ENCODE assay signal across 8 cellular contexts in the genomic region with DNA sequence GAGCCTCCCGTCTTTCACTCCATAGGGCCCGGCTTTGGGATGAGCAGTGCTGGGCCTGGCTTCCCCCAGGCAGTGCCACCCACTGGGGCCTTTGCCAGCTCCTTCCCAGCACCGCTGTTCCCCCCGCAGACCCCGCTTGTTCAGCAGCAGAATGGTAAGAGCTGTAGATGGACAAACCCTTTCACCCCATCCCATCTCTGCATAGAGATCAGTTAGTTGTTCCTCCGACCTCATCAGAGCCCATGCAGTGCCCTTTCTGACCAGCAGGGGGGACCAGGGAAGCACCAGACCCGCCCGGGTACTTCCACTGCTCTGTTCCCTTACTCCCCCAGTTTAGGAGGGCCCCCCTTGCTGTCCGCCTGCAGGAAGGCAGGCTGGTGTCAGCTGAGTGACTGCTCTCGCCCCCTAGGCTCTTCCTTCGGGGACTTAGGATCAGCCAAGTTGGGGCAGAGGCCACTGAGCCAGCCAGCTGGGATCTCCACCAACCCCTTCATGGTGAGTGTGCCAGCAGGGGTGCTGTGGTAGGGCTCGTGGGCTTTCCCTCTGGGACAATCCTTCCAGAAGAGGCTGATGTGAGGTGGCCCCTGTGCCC. TPM values are rescaled to one million over a fixed set of nuclear protein-coding genes. Genes with fewer than 3 reads are reported as not detected.
A peak's percentile ranks its signal among the peaks of the same experiment; 100 is the strongest.
DNase-seq lines count a peak whose midpoint lies in the region; ATAC-seq and TF ChIP-seq lines count a peak whose summit lies in the region.

No MANE protein-coding gene starts in this region.

- H2AFZ ChIP-seq in OCI-LY3 (ENCODE audit: low read depth, low read length), result no peak overlapping the region

- H3K4me3 Mint-ChIP-seq in CD14-positive monocyte, result peak overlapping the region in 1 of 2 donors; percentile 59
- no peak overlapping the region for H3K4me3 Mint-ChIP-seq in natural killer cell treated with Interleukin-12 subunit alpha and Interleukin-12 subunit beta and Interleukin-15 and Interleukin-18, amount 100 ng/mL, for 72 hours

- 18 to 39% methylated on average over 5 to 7 of the region's 12 CpGs for whole genome bisulfite sequencing in esophagus squamous epithelium, 2 donors

- in situ Hi-C loops in HAP-1 (cut with MboI; ENCODE audit: low sequenced_read_pairs), result loop anchor here (10.0 kb wide), 1 partner anchor 99 kb away; the partner anchor contains the start of gene SPACDR

- H3K9me3 Mint-ChIP-seq in CD14-positive monocyte, result peaks cover 0 to 3% (median 0%) of the 10 kb centered on the region in 7 donors
- no peaks in the 10 kb centered on the region for H3K9me3 Mint-ChIP-seq in natural killer cell treated with Interleukin-12 subunit alpha and Interleukin-12 subunit beta and Interleukin-15 and Interleukin-18, amount 100 ng/mL, for 72 hours

- H3K36me3 Mint-ChIP-seq in CD14-positive monocyte, result peaks cover 12 to 16% of the 10 kb centered on the region in 2 donors
- H3K36me3 Mint-ChIP-seq in natural killer cell treated with Interleukin-12 subunit alpha and Interleukin-12 subunit beta and Interleukin-15 and Interleukin-18, amount 100 ng/mL, for 72 hours, result no peaks in the 10 kb centered on the region

- peak; percentile 65 to 77 for ATAC-seq in natural killer cell treated with Interleukin-12 subunit alpha and Interleukin-12 subunit beta and Interleukin-15 and Interleukin-18, amount 100 ng/mL, for 72 hours

- H3K27ac ChIP-seq in OCI-LY3 (ENCODE audit: low read length), result no peak overlapping the region
- H3K27ac ChIP-seq in esophagus squamous epithelium, result no peak overlapping the region
- no peak overlapping the region for H3K27ac ChIP-seq in substantia nigra (ENCODE audit: low read depth, low read length, poor library complexity, severe bottlenecking)

- TF ChIP-seq POLR2A in esophagus squamous epithelium (IDR thresholded peaks at IDR 0.05), result no peak

- H4K20me1 ChIP-seq in OCI-LY3 (ENCODE audit: insufficient read depth, low read length), result no peaks in the 10 kb centered on the region

- DNase-seq in CD14-positive monocyte (ENCODE audit: low spot score) (peak; percentile 71), HAP-1 (ENCODE audit: low spot score in 2 of 2) (peak; percentile 46 to 89), activated T-cell treated with anti-CD3 and anti-CD28 coated beads for 48 hours (ENCODE audit: low read depth) (peak; percentile 76), esophagus squamous epithelium (lab: John Stamatoyannopoulos, UW) (no peak), substantia nigra (lab: John Stamatoyannopoulos, UW) (peak in 44 of 49 donors; percentile 6 to 82 (median 56)), NCI-H1436 (lab: John Stamatoyannopoulos, UW) (no peak)
- peak; percentile 84 for DNase-seq in natural killer cell treated with Interleukin-12 subunit alpha and Interleukin-12 subunit beta and Interleukin-15 and Interleukin-18, amount 100 ng/mL, for 72 hours (ENCODE audit: low spot score)

- H3K4me1 ChIP-seq in HAP-1 (no peaks in the 10 kb centered on the region), OCI-LY3 (ENCODE audit: low read length) (peaks cover 4% of the 10 kb centered on the region; the same call in 1 of the 2 replicates), esophagus squamous epithelium (peaks cover 9 to 55% (median 9%) of the 10 kb centered on the region in 3 donors)

- no peaks in the 10 kb centered on the region for H3K79me2 ChIP-seq in OCI-LY3 (ENCODE audit: low read length)

- no peak overlapping the region for H3K4me2 ChIP-seq in OCI-LY3 (ENCODE audit: low read length)

- H3K36me3 ChIP-seq in HAP-1 (replicated peaks) (0 out of 2 replicates have a peak, but pooled peaks cover 6% of the 10 kb centered on the region), OCI-LY3 (replicated peaks; ENCODE audit: low read depth, low read length) (peaks cover 6% of the 10 kb centered on the region), esophagus squamous epithelium (peaks cover 4 to 55% (median 15%) of the 10 kb centered on the region in 3 donors)

- intact Hi-C loops in CD14-positive monocyte (cut with micrococcal nuclease) (loop anchor here in 1 of 2 donors (5.0 kb wide), 1 partner anchor 97 kb away; no protein-coding TSS in a partner anchor), esophagus squamous epithelium (cut with DNase I) (loop anchor here (5.0 kb wide), 1 partner anchor 128 kb away; the partner anchor contains the start of gene GIGYF1)

- H3K9me3 ChIP-seq in HAP-1, result no peaks in the 10 kb centered on the region
- H3K9me3 ChIP-seq in OCI-LY3 (ENCODE audit: insufficient read depth, low read length), result no peaks in the 10 kb centered on the region
- no peaks in the 10 kb centered on the region for H3K9me3 ChIP-seq in esophagus squamous epithelium

- no peak overlapping the region for H3K9ac ChIP-seq in OCI-LY3 (ENCODE audit: low read length)

- peak; percentile 97 for TF ChIP-seq CTCF in CD14-positive monocyte (IDR thresholded peaks at IDR 0.05)
- TF ChIP-seq CTCF in OCI-LY3 (IDR thresholded peaks at IDR 0.05; ENCODE audit: low read depth, low read length), result peak; percentile 78
- peak; percentile 88 to 98 (median 96) for TF ChIP-seq CTCF in esophagus squamous epithelium (IDR thresholded peaks at IDR 0.05)

- H3K27ac Mint-ChIP-seq in CD14-positive monocyte, result peak overlapping the region in 1 of 7 donors; percentile 28
- H3K27ac Mint-ChIP-seq in natural killer cell treated with Interleukin-12 subunit alpha and Interleukin-12 subunit beta and Interleukin-15 and Interleukin-18, amount 100 ng/mL, for 72 hours, result peak overlapping the region in 1 of 2 donors; percentile 70

- H3K4me3 ChIP-seq in HAP-1 (no peak overlapping the region), OCI-LY3 (ENCODE audit: low read length) (no peak overlapping the region), esophagus squamous epithelium (no peak overlapping the region)

- H3K27me3 Mint-ChIP-seq in CD14-positive monocyte (ENCODE audit: low read depth in 3 of 3), result peaks cover 0 to 7% (median 2%) of the 10 kb centered on the region in 3 donors
- H3K27me3 Mint-ChIP-seq in natural killer cell treated with Interleukin-12 subunit alpha and Interleukin-12 subunit beta and Interleukin-15 and Interleukin-18, amount 100 ng/mL, for 72 hours, result no peaks in the 10 kb centered on the region

- peaks cover 10% of the 10 kb centered on the region for H3K4me1 Mint-ChIP-seq in CD14-positive monocyte
- peaks cover 10 to 12% of the 10 kb centered on the region in 2 donors for H3K4me1 Mint-ChIP-seq in natural killer cell treated with Interleukin-12 subunit alpha and Interleukin-12 subunit beta and Interleukin-15 and Interleukin-18, amount 100 ng/mL, for 72 hours (ENCODE audit: low read depth in 2 of 2)

- no peaks in the 10 kb centered on the region for H3K27me3 ChIP-seq in HAP-1 (ENCODE audit: low read depth)
- H3K27me3 ChIP-seq in OCI-LY3 (ENCODE audit: low read depth, low read length), result no peaks in the 10 kb centered on the region
- no peaks in the 10 kb centered on the region for H3K27me3 ChIP-seq in esophagus squamous epithelium

RNA-seq across cellular contexts. Expression of gene SAP25, which starts 9.8 kb away (rescaled TPM):
- not detected for polyA plus RNA-seq in CD14-positive monocyte
- 1 to 10 TPM in 1 of 4 donors, under 1 TPM in 1, not detected in 2; 0.38 to 1.8 TPM for total RNA-seq in esophagus squamous epithelium
- 10 to 100 TPM; 10.1 to 25.2 TPM for total RNA-seq in natural killer cell treated with Interleukin-12 subunit alpha and Interleukin-12 subunit beta and Interleukin-15 and Interleukin-18, amount 100 ng/mL, for 72 hours

RNA-seq across cellular contexts. Expression of gene LRCH4, which starts 22.0 kb away (rescaled TPM):
- 100 to 1,000 TPM; 132 to 134 TPM for polyA plus RNA-seq in CD14-positive monocyte
- total RNA-seq in esophagus squamous epithelium, result 10 to 100 TPM; 50.1 to 84.0 (median 70.4) TPM
- 100 to 1,000 TPM; 125 to 150 TPM for total RNA-seq in natural killer cell treated with Interleukin-12 subunit alpha and Interleukin-12 subunit beta and Interleukin-15 and Interleukin-18, amount 100 ng/mL, for 72 hours

RNA-seq across cellular contexts. Expression of gene FBXO24, which starts 22.2 kb away (rescaled TPM):
- polyA plus RNA-seq in CD14-positive monocyte, result under 1 TPM; 0.42 to 0.69 TPM
- 1 to 10 TPM in 1 of 4 donors, under 1 TPM in 2, not detected in 1; 0.19 to 1.6 (median 0.29) TPM for total RNA-seq in esophagus squamous epithelium
- total RNA-seq in natural killer cell treated with Interleukin-12 subunit alpha and Interleukin-12 subunit beta and Interleukin-15 and Interleukin-18, amount 100 ng/mL, for 72 hours, result under 1 TPM in 1 of 2 donors, not detected in 1; 0.21 TPM

RNA-seq across cellular contexts. Expression of gene AGFG2, which starts 24.9 kb away (rescaled TPM):
- 1 to 10 TPM; 1.3 to 1.8 TPM for polyA plus RNA-seq in CD14-positive monocyte
- 10 to 100 TPM; 14.5 to 49.2 (median 26.6) TPM for total RNA-seq in esophagus squamous epithelium
- 10 to 100 TPM; 45.2 to 49.4 TPM for total RNA-seq in natural killer cell treated with Interleukin-12 subunit alpha and Interleukin-12 subunit beta and Interleukin-15 and Interleukin-18, amount 100 ng/mL, for 72 hours

RNA-seq across cellular contexts. Expression of gene PCOLCE, which starts 38.3 kb away (rescaled TPM):
- polyA plus RNA-seq in CD14-positive monocyte, result under 1 TPM; 0.18 to 0.58 TPM
- total RNA-seq in esophagus squamous epithelium, result 10 to 100 TPM in 2 of 4 donors, 1 to 10 TPM in 2; 4.6 to 23.8 (median 9.9) TPM
- 1 to 10 TPM; 5.4 to 5.6 TPM for total RNA-seq in natural killer cell treated with Interleukin-12 subunit alpha and Interleukin-12 subunit beta and Interleukin-15 and Interleukin-18, amount 100 ng/mL, for 72 hours

Comparison
In these comparisons a context has a peak if more than half of its experiments do, and no peak if none do; other contexts are left out.
1. DNase-seq: peak in CD14-positive monocyte (single experiment), HAP-1 (2 of 2), activated T-cell treated with anti-CD3 and anti-CD28 coated beads for 48 hours (single experiment), natural killer cell treated with Interleukin-12 subunit alpha and Interleukin-12 subunit beta and Interleukin-15 and Interleukin-18, amount 100 ng/mL, for 72 hours (single experiment) and substantia nigra (44 of 49); none in esophagus squamous epithelium (single experiment) and NCI-H1436 (single experiment).
2. Peak in every context shown above with its lines, with median percentiles within 50 percentile points of each other: CTCF ChIP-seq.